ENCODE assay signal across 8 cellular contexts in genomic region chr17:40218006-40218739, GRCh38. TPM values are rescaled to one million over a fixed set of nuclear protein-coding genes. Genes with fewer than 3 reads are reported as not detected.
DNase-seq lines count a peak whose midpoint lies in the region; ATAC-seq, FAIRE-seq and TF ChIP-seq lines count a peak whose summit lies in the region.

No MANE protein-coding gene starts in this region.

- H3K9ac ChIP-seq in BLaER1 (no peak overlapping the region), Loucy (ENCODE audit: low read depth, low read length, poor library complexity, severe bottlenecking) (peak overlapping the region; percentile 54)

- H3K4me2 ChIP-seq in BLaER1: peak overlapping the region; percentile 74
- H3K4me2 ChIP-seq in Loucy (ENCODE audit: low read depth, low read length, poor library complexity, severe bottlenecking): peak overlapping the region; percentile 73

- ATAC-seq in central memory CD8-positive, alpha-beta T cell (replicated peaks; ENCODE audit: extremely low read depth, poor library complexity, severe bottlenecking): no peak
- no peak for ATAC-seq in naive thymus-derived CD8-positive, alpha-beta T cell
- ATAC-seq in GM19023 (IDR thresholded peaks at IDR 0.05; ENCODE audit: unreplicated experiment): no peak

- peaks cover 21% of the 10 kb centered on the region for H3K4me1 ChIP-seq in BLaER1
- H3K4me1 ChIP-seq in Loucy (ENCODE audit: insufficient read depth, low read length, poor library complexity, severe bottlenecking): peaks cover 18% of the 10 kb centered on the region

- DNase-seq in central memory CD8-positive, alpha-beta T cell (ENCODE audit: low spot score in 2 of 2): no peak
- peak in 1 of 10 donors; percentile 7 for DNase-seq in naive thymus-derived CD8-positive, alpha-beta T cell
- no peak for DNase-seq in ecto neural progenitor cell (ENCODE audit: low spot score)
- DNase-seq in Ammon's horn (ENCODE audit: low spot score): no peak
- no peak for DNase-seq in RCC 7860 (ENCODE audit: low spot score)

- no peaks in the 10 kb centered on the region for H3F3A ChIP-seq in Loucy (ENCODE audit: low read depth)

- no peak for TF ChIP-seq CTCF in Loucy (conservative IDR thresholded peaks at IDR 0.05; ENCODE audit: low read length)

- no peaks in the 10 kb centered on the region for H3K9me2 ChIP-seq in Loucy (replicated peaks; ENCODE audit: low read depth, low read length)

- H3K36me3 ChIP-seq in BLaER1: no peaks in the 10 kb centered on the region
- H3K36me3 ChIP-seq in Loucy (ENCODE audit: insufficient read depth, low read length): no peaks in the 10 kb centered on the region

- H3K4me3 Mint-ChIP-seq in central memory CD8-positive, alpha-beta T cell: peak overlapping the region; percentile 83
- peak overlapping the region; percentile 82 to 99 (median 97) for H3K4me3 Mint-ChIP-seq in naive thymus-derived CD8-positive, alpha-beta T cell

- H3K27ac ChIP-seq in BLaER1: 0 out of 2 replicates have a peak overlapping the region, but pooled peaks have one; percentile 56

- H3K79me2 ChIP-seq in Loucy (ENCODE audit: insufficient read depth, low read length): peaks cover 27% of the 10 kb centered on the region

- H4K20me1 ChIP-seq in BLaER1 (no peaks in the 10 kb centered on the region), Loucy (ENCODE audit: insufficient read depth, low read length, poor library complexity, severe bottlenecking) (no peaks in the 10 kb centered on the region)

- POLR2A ChIA-PET in naive thymus-derived CD8-positive, alpha-beta T cell (lab: Charles Lee): interaction anchor here (0.5 to 1.9 kb wide), 16 partner anchors 9 to 1568 kb away, joined by 3 to 10 read pairs (median 4); partner anchors contain the start of genes CDK12, EIF1, JUP and MED24

- peaks cover 17% of the 10 kb centered on the region for H3K36me3 Mint-ChIP-seq in central memory CD8-positive, alpha-beta T cell (ENCODE audit: insufficient read depth)
- peaks cover 0 to 1% (median 0%) of the 10 kb centered on the region in 3 donors for H3K36me3 Mint-ChIP-seq in naive thymus-derived CD8-positive, alpha-beta T cell

- no peak for FAIRE-seq in RCC 7860 (lab: Jason Lieb, UNC)

- no peaks in the 10 kb centered on the region for H3K9me3 Mint-ChIP-seq in central memory CD8-positive, alpha-beta T cell
- no peaks in the 10 kb centered on the region for H3K9me3 Mint-ChIP-seq in naive thymus-derived CD8-positive, alpha-beta T cell

- H2AFZ ChIP-seq in Loucy (ENCODE audit: low read length): peak overlapping the region; percentile 7; the same call in 1 of the 2 replicates

- H3K27ac Mint-ChIP-seq in central memory CD8-positive, alpha-beta T cell (ENCODE audit: low read depth): peak overlapping the region; percentile 96
- H3K27ac Mint-ChIP-seq in naive thymus-derived CD8-positive, alpha-beta T cell: peak overlapping the region; percentile 97 to 100 (median 100)

- peak overlapping the region; percentile 73 for H3K4me3 ChIP-seq in BLaER1
- no peak overlapping the region for H3K4me3 ChIP-seq in Loucy (ENCODE audit: low read length, poor library complexity, severe bottlenecking)

- no peaks in the 10 kb centered on the region for H3K27me3 Mint-ChIP-seq in central memory CD8-positive, alpha-beta T cell
- peaks cover 0 to 1% (median 0%) of the 10 kb centered on the region in 5 donors for H3K27me3 Mint-ChIP-seq in naive thymus-derived CD8-positive, alpha-beta T cell

- H3K4me1 Mint-ChIP-seq in central memory CD8-positive, alpha-beta T cell: peaks cover 25% of the 10 kb centered on the region
- peaks cover 16 to 35% (median 31%) of the 10 kb centered on the region in 4 donors for H3K4me1 Mint-ChIP-seq in naive thymus-derived CD8-positive, alpha-beta T cell

- H3K27me3 ChIP-seq in BLaER1 (no peaks in the 10 kb centered on the region), Loucy (ENCODE audit: insufficient read depth, low read length, poor library complexity, severe bottlenecking) (no peaks in the 10 kb centered on the region)

- H3K9me3 ChIP-seq in BLaER1: no peaks in the 10 kb centered on the region
- H3K9me3 ChIP-seq in Loucy (ENCODE audit: insufficient read depth, low read depth, low read length): no peaks in the 10 kb centered on the region

RNA-seq across cellular contexts. Expression of gene WIPF2, which starts 0.9 kb away (rescaled TPM):
- total RNA-seq in naive thymus-derived CD8-positive, alpha-beta T cell: 10 to 100 TPM; 29.0 to 32.7 TPM
- 1 to 10 TPM; 6.4 to 7.5 (median 7.5) TPM for polyA plus RNA-seq in naive thymus-derived CD8-positive, alpha-beta T cell

RNA-seq across cellular contexts. Expression of gene RAPGEFL1, which starts 40.9 kb away (rescaled TPM):
- 1 to 10 TPM; 5.9 to 6.4 TPM for total RNA-seq in naive thymus-derived CD8-positive, alpha-beta T cell
- under 1 TPM in 2 of 3 donors, not detected in 1; 0.12 to 0.65 TPM for polyA plus RNA-seq in naive thymus-derived CD8-positive, alpha-beta T cell
